ENCODE assay signal across 28 cellular contexts in genomic region chr11:114345575-114346222, GRCh38. TPM values are rescaled to one million over a fixed set of nuclear protein-coding genes. Genes with fewer than 3 reads are reported as not detected.
"Had no signal": no experiment of that assay in that cellular context is flagged by ENCODE, and none has a peak within 500 bp of the region (broad histone marks: within the 10 kb centered on the region; RNA-seq: fewer than 3 reads in every experiment).

No MANE protein-coding gene starts in this region.

- DNase-seq: activated CD4-positive, alpha-beta T cell treated with anti-CD3 and anti-CD28 coated beads, Interleukin-2, amount 10 ng/mL, durations not matched to agents 24 days and 14 days; activated CD4-positive, alpha-beta T cell treated with anti-CD3 and anti-CD28 coated beads, Interleukin-2, amount 50 U/mL, for 4 hours; activated CD8-positive, alpha-beta T cell treated with anti-CD3 and anti-CD28 coated beads for 36 hours; activated effector memory CD4-positive, alpha-beta T cell treated with anti-CD3 and anti-CD28 coated beads, Interleukin-2, amount 50 U/mL, for 16 hours; activated naive CD4-positive, alpha-beta T cell; activated naive CD4-positive, alpha-beta T cell treated with anti-CD3 and anti-CD28 coated beads, Interleukin-2, amount 50 U/mL, for 16 hours; activated naive CD8-positive, alpha-beta T cell treated with anti-CD3 and anti-CD28 coated beads for 36 hours; activated T-cell treated with anti-CD3 and anti-CD28 coated beads, Interleukin-2, amount 50 U/mL, for 1 hour; activated T-cell treated with anti-CD3 and anti-CD28 coated beads, Interleukin-2, amount 50 U/mL, for 72 hours; amniotic stem cell; aorta; brain microvascular endothelial cell; central memory CD4-positive, alpha-beta T cell; NCI-H1092; NCI-H1436 treated with DMSO at 0.1 percent for 48 hours; NCI-H1694 treated with DMSO at 0.1 percent for 48 hours; NCI-H2029; NCI-H510A; NCI-H526; NCI-H748 treated with DMSO at 0.1 percent for 48 hours; SHP77 treated with DMSO at 0.1 percent for 48 hours; SK-N-SH had no signal

- H3K36me3 ChIP-seq: brain microvascular endothelial cell, SJSA1 had no signal

- H3K9ac ChIP-seq: SK-N-SH had no signal

- H3K4me2 ChIP-seq: SK-N-SH had no signal

- FAIRE-seq: K562 had no signal

- H3K9me2 ChIP-seq: SK-N-SH had no signal

- H3K4me3 ChIP-seq: K562, SJSA1 had no signal

- ATAC-seq: activated CD8-positive, alpha-beta T cell treated with anti-CD3 and anti-CD28 coated beads for 36 hours; activated T-cell treated with anti-CD3 and anti-CD28 coated beads, Interleukin-2, amount 50 U/mL, for 72 hours; activated T-helper 17 cell treated with anti-CD3 and anti-CD28 coated beads, Interleukin-2, amount 50 U/mL, for 72 hours; K562; Panc1 had no signal

- H3K9me3 ChIP-seq: SJSA1, SK-N-SH had no signal

- H3K27me3 ChIP-seq: brain microvascular endothelial cell, SJSA1 had no signal

- H3K27ac ChIP-seq: brain microvascular endothelial cell, SJSA1 had no signal

RNA-seq across cellular contexts. Expression of gene NNMT, which starts 49.5 kb away (rescaled TPM):
- total RNA-seq: activated CD4-positive, alpha-beta T cell treated with anti-CD3 and anti-CD28 coated beads, Interleukin-2, amount 10 ng/mL, durations not matched to agents 24 days and 14 days; activated CD8-positive, alpha-beta memory T cell treated with anti-CD3 and anti-CD28 coated beads for 36 hours; activated CD8-positive, alpha-beta T cell treated with anti-CD3 and anti-CD28 coated beads for 36 hours; activated naive CD8-positive, alpha-beta T cell treated with anti-CD3 and anti-CD28 coated beads for 36 hours; activated T-cell treated with anti-CD3 and anti-CD28 coated beads, Interleukin-2, amount 50 U/mL, for 72 hours; activated T-helper 17 cell treated with anti-CD3 and anti-CD28 coated beads, Interleukin-2, amount 50 U/mL, for 72 hours; OCI-LY7 had no signal
